Comparison of ENCODE assay signal across 8 cellular contexts in genomic region chr9:131422241-131422792, GRCh38. TPM values are rescaled to one million over a fixed set of nuclear protein-coding genes. Genes with fewer than 3 reads are reported as not detected.
DNase-seq lines count a peak whose midpoint lies in the region; ATAC-seq and TF ChIP-seq lines count a peak whose summit lies in the region.

No MANE protein-coding gene starts in this region.

- POLR2A ChIA-PET in CD4-positive, alpha-beta T cell (lab: Charles Lee), result interaction anchor here (0.8 to 1.9 kb wide), 2 partner anchors 12 to 24 kb away, joined by 4 read pairs; no protein-coding TSS in a partner anchor

- peak; percentile 19 for ATAC-seq in CD4-positive, alpha-beta T cell (ENCODE audit: poor library complexity)
- no peak for ATAC-seq in naive B cell (ENCODE audit: low read depth in 2 of 2)
- ATAC-seq in HG02623 (IDR thresholded peaks at IDR 0.05; ENCODE audit: unreplicated experiment), result no peak
- ATAC-seq in HG03354 (IDR thresholded peaks at IDR 0.05; ENCODE audit: poor library complexity, severe bottlenecking, unreplicated experiment), result no peak
- no peak for ATAC-seq in HG03175 (IDR thresholded peaks at IDR 0.05; ENCODE audit: unreplicated experiment)
- ATAC-seq in HG03442 (IDR thresholded peaks at IDR 0.05; ENCODE audit: unreplicated experiment), result no peak

- peaks cover 85% of the 10 kb centered on the region for H3K4me1 Mint-ChIP-seq in CD4-positive, alpha-beta T cell (ENCODE audit: low read depth)
- peaks cover 58% of the 10 kb centered on the region for H3K4me1 Mint-ChIP-seq in dendritic cell treated with granulocyte-macrophage colony-stimulating factor and Interleukin-4, amounts not matched to agents 40 ng/mL and 50 ng/mL, for 4 days (ENCODE audit: low read depth)
- H3K4me1 Mint-ChIP-seq in naive B cell, result peaks cover 54 to 78% (median 70%) of the 10 kb centered on the region in 3 donors

- CTCF ChIA-PET in CD4-positive, alpha-beta T cell (lab: Charles Lee), result no interaction called here

- H3K9me3 ChIP-seq in CD4-positive, alpha-beta T cell (ENCODE audit: control insufficient read depth, low read length), result no peaks in the 10 kb centered on the region

- no peak for DNase-seq in CD4-positive, alpha-beta T cell
- DNase-seq in NCI-H2196 treated with DMSO at 0.1 percent for 48 hours (lab: John Stamatoyannopoulos, UW; ENCODE audit: unreplicated experiment) (peak; percentile 61), naive B cell (no peak)

- H3K27ac Mint-ChIP-seq in CD4-positive, alpha-beta T cell, result peak overlapping the region; percentile 70
- H3K27ac Mint-ChIP-seq in dendritic cell treated with granulocyte-macrophage colony-stimulating factor and Interleukin-4, amounts not matched to agents 40 ng/mL and 50 ng/mL, for 4 days, result peak overlapping the region; percentile 30
- peak overlapping the region in 4 of 6 donors; percentile 65 to 86 (median 70) for H3K27ac Mint-ChIP-seq in naive B cell

- intact Hi-C loops in CD4-positive, alpha-beta T cell (cut with DNase I, micrococcal nuclease), result no loop called here
- intact Hi-C loops in dendritic cell treated with granulocyte-macrophage colony-stimulating factor and Interleukin-4, amounts not matched to agents 40 ng/mL and 50 ng/mL, for 4 days (cut with micrococcal nuclease), result no loop called here

- peak overlapping the region; percentile 52 for H3K4me3 Mint-ChIP-seq in CD4-positive, alpha-beta T cell
- no peak overlapping the region for H3K4me3 Mint-ChIP-seq in dendritic cell treated with granulocyte-macrophage colony-stimulating factor and Interleukin-4, amounts not matched to agents 40 ng/mL and 50 ng/mL, for 4 days
- H3K4me3 Mint-ChIP-seq in naive B cell, result no peak overlapping the region

- H3K27ac ChIP-seq in CD4-positive, alpha-beta T cell (ENCODE audit: low read depth, low read length), result no peak overlapping the region

- H3K27me3 ChIP-seq in CD4-positive, alpha-beta T cell (ENCODE audit: control insufficient read depth, insufficient read depth, low read length), result no peaks in the 10 kb centered on the region

- H3K9me3 Mint-ChIP-seq in CD4-positive, alpha-beta T cell, result no peaks in the 10 kb centered on the region
- no peaks in the 10 kb centered on the region for H3K9me3 Mint-ChIP-seq in dendritic cell treated with granulocyte-macrophage colony-stimulating factor and Interleukin-4, amounts not matched to agents 40 ng/mL and 50 ng/mL, for 4 days
- no peaks in the 10 kb centered on the region for H3K9me3 Mint-ChIP-seq in naive B cell

- no peak for TF ChIP-seq CTCF in CD4-positive, alpha-beta T cell (IDR thresholded peaks at IDR 0.05)

- H3K27me3 Mint-ChIP-seq in CD4-positive, alpha-beta T cell, result no peaks in the 10 kb centered on the region
- no peaks in the 10 kb centered on the region for H3K27me3 Mint-ChIP-seq in dendritic cell treated with granulocyte-macrophage colony-stimulating factor and Interleukin-4, amounts not matched to agents 40 ng/mL and 50 ng/mL, for 4 days
- no peaks in the 10 kb centered on the region for H3K27me3 Mint-ChIP-seq in naive B cell

- peaks cover 50% of the 10 kb centered on the region for H3K36me3 Mint-ChIP-seq in CD4-positive, alpha-beta T cell (ENCODE audit: low read depth)
- H3K36me3 Mint-ChIP-seq in dendritic cell treated with granulocyte-macrophage colony-stimulating factor and Interleukin-4, amounts not matched to agents 40 ng/mL and 50 ng/mL, for 4 days (ENCODE audit: low read depth), result peaks cover 44% of the 10 kb centered on the region
- peaks cover 4 to 8% of the 10 kb centered on the region in 2 donors for H3K36me3 Mint-ChIP-seq in naive B cell

RNA-seq across cellular contexts. Expression of gene PRRC2B, which starts 28.4 kb away (rescaled TPM):
- total RNA-seq in CD4-positive, alpha-beta T cell, result 100 to 1,000 TPM; 256 to 268 TPM
- polyA plus RNA-seq in naive B cell (ENCODE audit: low read depth in 6 of 6), result 10 to 100 TPM in 5 of 6 donors, 1 to 10 TPM in 1; 6.9 to 52.8 (median 15.4) TPM
